ENCODE assay signal across 11 cellular contexts in the genomic region with DNA sequence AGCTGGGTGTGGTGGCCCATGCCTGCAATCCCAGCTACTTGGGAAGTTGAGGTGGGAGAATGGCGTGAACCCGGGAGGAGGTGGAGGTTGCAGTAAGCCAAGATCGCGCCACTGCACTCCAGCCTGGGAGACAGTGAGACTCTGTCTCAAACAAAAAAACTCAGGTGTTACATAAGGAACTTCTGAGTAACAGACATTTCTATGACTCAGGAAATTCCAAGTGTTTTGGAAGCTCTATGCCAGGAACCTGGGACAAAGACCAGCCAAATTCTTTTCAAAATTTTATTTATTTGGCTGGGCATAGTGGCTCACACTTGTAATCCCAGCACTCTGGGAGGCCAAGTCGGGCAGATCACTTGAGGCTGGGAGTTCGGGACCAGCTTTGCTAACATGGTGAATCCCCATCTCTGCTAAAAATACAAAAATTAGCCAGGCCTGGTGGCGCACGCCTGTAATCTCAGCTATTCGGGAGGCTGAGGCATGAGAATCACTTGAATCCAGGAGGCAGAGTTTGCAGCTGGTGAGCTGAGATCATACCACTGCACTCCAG. TPM values are rescaled to one million over a fixed set of nuclear protein-coding genes. Genes with fewer than 3 reads are reported as not detected.
DNase-seq lines count a peak whose midpoint lies in the region; ATAC-seq and TF ChIP-seq lines count a peak whose summit lies in the region.
"Not testable (repeated sequence)": the region's sequence is repeated elsewhere in the genome, so short reads cannot be mapped to it uniquely, and the experiment has no call there.
"Had no signal": no experiment of that assay in that cellular context is flagged by ENCODE, and none has a peak within 500 bp of the region (broad histone marks: within the 10 kb centered on the region; RNA-seq: fewer than 3 reads in every experiment).

No MANE protein-coding gene starts in this region.

- not testable (repeated sequence) for H3K36me3 ChIP-seq in thyroid gland

- not testable (repeated sequence) for H3K27me3 ChIP-seq in dorsolateral prefrontal cortex, foreskin keratinocyte, thyroid gland

- not testable (repeated sequence) for TF ChIP-seq POLR2A in thyroid gland (IDR thresholded peaks at IDR 0.05)

- not testable (repeated sequence) for H3K4me1 ChIP-seq in foreskin keratinocyte
- H3K4me1 ChIP-seq in thyroid gland: peaks cover 8 to 12% of the 10 kb centered on the region in 2 donors

- WGBS in thyroid gland, 2 donors: 83 to 93% methylated on average over 9 of the region's 9 CpGs

- H3K27ac ChIP-seq in RWPE1: peak overlapping the region; percentile 88
- H3K27ac ChIP-seq in dorsolateral prefrontal cortex: peak overlapping the region in 40 of 59 donors; percentile 2 to 72 (median 38)
- peak overlapping the region; percentile 35 for H3K27ac ChIP-seq in foreskin keratinocyte
- peak overlapping the region; percentile 18 to 67 (median 59) for H3K27ac ChIP-seq in thyroid gland

- CTCF ChIA-PET in RWPE1 (lab: Yijun Ruan, JAX): interaction anchor here (0.9 kb wide), 1 partner anchor 15 kb away, joined by 3 read pairs; no protein-coding TSS in a partner anchor

- POLR2A ChIA-PET in RWPE1 (lab: Yijun Ruan, JAX; ENCODE audit: low non-redundant PET): not testable (repeated sequence)

- intact Hi-C loops in dorsolateral prefrontal cortex (cut with DNase I); thyroid gland (cut with DNase I): not testable (repeated sequence)

- H3K9me3 ChIP-seq in thyroid gland: not testable (repeated sequence)

- ATAC-seq in foreskin keratinocyte: peak; percentile 62

- TF ChIP-seq CTCF in RWPE1 (conservative IDR thresholded peaks at IDR 0.05; ENCODE audit: low read depth); dorsolateral prefrontal cortex (IDR thresholded peaks at IDR 0.05 in 54 of 56, conservative IDR thresholded peaks at IDR 0.05 in 2 of 56; ENCODE audit: low read depth in 1 of 56, partially characterized antibody in 56 of 56); foreskin keratinocyte (conservative IDR thresholded peaks at IDR 0.05); thyroid gland (IDR thresholded peaks at IDR 0.05): not testable (repeated sequence)

- peak; percentile 46 for DNase-seq in A172 (ENCODE audit: low spot score)
- DNase-seq in HT1080 (ENCODE audit: low read depth): peak; percentile 47
- not testable (repeated sequence) for DNase-seq in RWPE1 (ENCODE audit: low spot score); dorsolateral prefrontal cortex
- peak; percentile 45 for DNase-seq in astrocyte of the hippocampus (ENCODE audit: low read depth, low spot score)
- peak; percentile 46 to 68 for DNase-seq in foreskin keratinocyte
- DNase-seq in midbrain (lab: John Stamatoyannopoulos, UW): peak; percentile 4
- peak in 1 of 2 donors; percentile 41 for DNase-seq in thyroid gland

- H3K4me3 ChIP-seq in dorsolateral prefrontal cortex; thyroid gland (replicated peaks in 1 of 3): not testable (repeated sequence)

RNA-seq across cellular contexts. Expression of gene SH2B1, which starts 5.2 kb away (rescaled TPM):
- total RNA-seq in A172 (2014; rRNA removed; shearing (Covaris generic)): 17.1 and 19.3 TPM in 2 replicates
- total RNA-seq in HT1080 (2014; rRNA removed; shearing (Covaris generic)): 28.5 and 38.5 TPM in 2 replicates
- 25.5 and 30.5 TPM in 2 replicates for polyA plus RNA-seq in HT1080 (2015; cell fraction: cytosol; rRNA removed)
- 96.2 and 112 TPM in 2 replicates for polyA plus RNA-seq in HT1080 (2015; cell fraction: nucleus; rRNA removed)
- total RNA-seq in dorsolateral prefrontal cortex (100 to 1,000 TPM in 84 of 120 experiments, 10 to 100 TPM in 36; 81.1 to 153 (median 109) TPM), foreskin keratinocyte (21.4 and 22.2 TPM in 2 replicates), thyroid gland (10 to 100 TPM; 34.4 to 60.6 (median 38.8) TPM)
- 21.7 and 24.1 TPM in 2 replicates for polyA plus RNA-seq in foreskin keratinocyte

RNA-seq across cellular contexts. Expression of gene TUFM, which starts 12.3 kb away (rescaled TPM):
- total RNA-seq in A172 (2014; rRNA removed; shearing (Covaris generic)): 197 and 225 TPM in 2 replicates
- total RNA-seq in HT1080 (2014; rRNA removed; shearing (Covaris generic)): 390 and 404 TPM in 2 replicates
- 226 and 238 TPM in 2 replicates for polyA plus RNA-seq in HT1080 (2015; cell fraction: cytosol; rRNA removed)
- polyA plus RNA-seq in HT1080 (2015; cell fraction: nucleus; rRNA removed): 270 and 313 TPM in 2 replicates
- total RNA-seq in dorsolateral prefrontal cortex (100 to 1,000 TPM in 87 of 120 experiments, 10 to 100 TPM in 33; 78.8 to 138 (median 104) TPM), foreskin keratinocyte (169 and 192 TPM in 2 replicates), thyroid gland (100 to 1,000 TPM in 3 of 4 donors, 10 to 100 TPM in 1; 95.7 to 172 (median 126) TPM)
- 325 and 344 TPM in 2 replicates for polyA plus RNA-seq in foreskin keratinocyte

RNA-seq across cellular contexts. Expression of gene ATP2A1, which starts 19.8 kb away (rescaled TPM):
- 0.14 and 1.1 TPM in 2 replicates for total RNA-seq in A172 (2014; rRNA removed; shearing (Covaris generic))
- total RNA-seq in HT1080 (2014; rRNA removed; shearing (Covaris generic)): 0.27 TPM in 1 of 2 replicates, not detected in the other
- polyA plus RNA-seq in HT1080 (2015; cell fraction: cytosol; rRNA removed): 0.99 and 1.4 TPM in 2 replicates
- polyA plus RNA-seq in HT1080 (2015; cell fraction: nucleus; rRNA removed): 3.8 and 4.2 TPM in 2 replicates
- total RNA-seq in dorsolateral prefrontal cortex (1 to 10 TPM in 62 of 120 experiments, under 1 TPM in 57, not detected in 1; 0.15 to 6.5 (median 1.1) TPM), foreskin keratinocyte (0.21 and 0.24 TPM in 2 replicates), thyroid gland (1 to 10 TPM in 2 of 4 donors, under 1 TPM in 1, not detected in 1; 0.27 to 2.7 (median 2.3) TPM)
- polyA plus RNA-seq in foreskin keratinocyte: 0.27 and 0.57 TPM in 2 replicates
- total RNA-seq: Daoy, Right ventricle myocardium superior had no signal
- polyA plus RNA-seq: CD14-positive monocyte had no signal

RNA-seq across cellular contexts. Expression of gene ATXN2L, which starts 35.6 kb away (rescaled TPM):
- 39.4 and 40.0 TPM in 2 replicates for total RNA-seq in A172 (2014; rRNA removed; shearing (Covaris generic))
- total RNA-seq in HT1080 (2014; rRNA removed; shearing (Covaris generic)): 36.5 and 57.7 TPM in 2 replicates
- 121 and 152 TPM in 2 replicates for polyA plus RNA-seq in HT1080 (2015; cell fraction: cytosol; rRNA removed)
- polyA plus RNA-seq in HT1080 (2015; cell fraction: nucleus; rRNA removed): 367 and 398 TPM in 2 replicates
- total RNA-seq in dorsolateral prefrontal cortex (100 to 1,000 TPM; 103 to 193 (median 134) TPM), foreskin keratinocyte (75.8 and 76.9 TPM in 2 replicates), thyroid gland (10 to 100 TPM; 49.3 to 78.7 (median 62.0) TPM)
- 88.2 and 100 TPM in 2 replicates for polyA plus RNA-seq in foreskin keratinocyte

Comparison
In these comparisons a context has a peak if more than half of its experiments do, and no peak if none do; other contexts are left out.
1. H3K27ac ChIP-seq: peak in every context shown above with its lines; median percentile 88 in RWPE1; 59 in thyroid gland; 38 in dorsolateral prefrontal cortex; 35 in foreskin keratinocyte.